In genomic region chr2:98580656-98581284, GRCh38 we compare ENCODE assay signal across 1 cellular context.
TF ChIP-seq lines count a peak whose summit lies in the region.

No MANE protein-coding gene starts in this region.

TF ChIP-seq in GM12891, 5 proteins besides CTCF, POLR2A, EP300 and RAD21 (continued from another document):
- TF ChIP-seq TAF1 (IDR thresholded peaks at IDR 0.05; ENCODE audit: low read depth, low read length) (no peak), SPI1 (IDR thresholded peaks at IDR 0.05; ENCODE audit: low read depth, low read length) (no peak), POLR2AphosphoS5 (IDR thresholded peaks at IDR 0.05; ENCODE audit: low read depth, low read length) (no peak)
